8 cellular contexts compared by ENCODE assay signal in genomic region chr5:54390015-54390414, GRCh38.
DNase-seq lines count a peak whose midpoint lies in the region; ATAC-seq and TF ChIP-seq lines count a peak whose summit lies in the region.

No MANE protein-coding gene starts in this region.

- POLR2A ChIA-PET in activated CD4-positive, alpha-beta memory T cell treated with anti-CD3 and anti-CD28 coated beads, Interleukin-2, amount 10 ng/mL, durations not matched to agents 7 days and 5 days (lab: Charles Lee) = no interaction called here

- intact Hi-C loops in mammary epithelial cell (cut with micrococcal nuclease) = no loop called here

- peaks cover 10% of the 10 kb centered on the region for H3K27me3 Mint-ChIP-seq in osteocyte (ENCODE audit: unreplicated experiment)
- no peaks in the 10 kb centered on the region for H3K27me3 Mint-ChIP-seq in activated CD4-positive, alpha-beta memory T cell treated with anti-CD3 and anti-CD28 coated beads, Interleukin-2, amount 10 ng/mL, durations not matched to agents 7 days and 5 days

- H3K79me2 ChIP-seq in mammary epithelial cell (ENCODE audit: insufficient read depth, low read length) = no peaks in the 10 kb centered on the region

- no peaks in the 10 kb centered on the region for H3K9me3 Mint-ChIP-seq in osteocyte (ENCODE audit: unreplicated experiment)
- peaks cover 3% of the 10 kb centered on the region for H3K9me3 Mint-ChIP-seq in activated CD4-positive, alpha-beta memory T cell treated with anti-CD3 and anti-CD28 coated beads, Interleukin-2, amount 10 ng/mL, durations not matched to agents 7 days and 5 days

- peaks cover 9% of the 10 kb centered on the region for H3K4me1 ChIP-seq in mammary epithelial cell (ENCODE audit: insufficient read depth, low read length)
- H3K4me1 ChIP-seq in neuronal stem cell (ENCODE audit: control insufficient read depth in 2 of 2, insufficient read depth in 1 of 2, low read depth in 1 of 2, low read length in 2 of 2) = peaks cover 0 to 5% of the 10 kb centered on the region in 2 donors

- no peak overlapping the region for H2BK5ac ChIP-seq in neuronal stem cell (ENCODE audit: low read length)

- H2AK5ac ChIP-seq in neuronal stem cell (ENCODE audit: low read depth, low read length) = no peak overlapping the region

- H3K27ac Mint-ChIP-seq in osteocyte (ENCODE audit: unreplicated experiment) = peak overlapping the region; percentile 78
- no peak overlapping the region for H3K27ac Mint-ChIP-seq in activated CD4-positive, alpha-beta memory T cell treated with anti-CD3 and anti-CD28 coated beads, Interleukin-2, amount 10 ng/mL, durations not matched to agents 7 days and 5 days

- H3K23ac ChIP-seq in neuronal stem cell (ENCODE audit: low read depth, low read length, poor library complexity) = no peak overlapping the region

- DNase-seq in NCI-H2171 treated with DMSO at 0.1 percent for 48 hours (lab: John Stamatoyannopoulos, UW) (peak; percentile 99), mammary epithelial cell (peak; percentile 95), osteocyte (ENCODE audit: extremely low spot score, unreplicated experiment) (peak; percentile 86), neuronal stem cell (ENCODE audit: low spot score) (no peak)
- DNase-seq in activated CD4-positive, alpha-beta memory T cell treated with anti-CD3 and anti-CD28 coated beads, Interleukin-2, amount 10 ng/mL, durations not matched to agents 7 days and 5 days = no peak

- in situ Hi-C loops in mammary epithelial cell (cut with MboI; ENCODE audit: low sequenced_read_pairs in 2 of 2) = no loop called here

- H3K4me3 ChIP-seq in mammary epithelial cell (replicated peaks in 1 of 3; ENCODE audit: insufficient read depth in 1 of 3, low read depth in 2 of 3, low read length in 3 of 3) (no peak overlapping the region), neuronal stem cell (ENCODE audit: low read length in 2 of 2) (no peak overlapping the region)

- no peak overlapping the region for H3K4me3 Mint-ChIP-seq in osteocyte (ENCODE audit: unreplicated experiment)
- no peak overlapping the region for H3K4me3 Mint-ChIP-seq in activated CD4-positive, alpha-beta memory T cell treated with anti-CD3 and anti-CD28 coated beads, Interleukin-2, amount 10 ng/mL, durations not matched to agents 7 days and 5 days

- dilution Hi-C loops in mammary epithelial cell (cut with HindIII; ENCODE audit: low sequenced_read_pairs) = no loop called here

- H3K27me3 ChIP-seq in mammary epithelial cell (ENCODE audit: insufficient read depth, low read length) (no peaks in the 10 kb centered on the region), neuronal stem cell (ENCODE audit: control insufficient read depth in 3 of 3, insufficient read depth in 3 of 3, low read depth in 1 of 3, low read length in 3 of 3) (no peaks in the 10 kb centered on the region)

- H3K27ac ChIP-seq in mammary epithelial cell (ENCODE audit: insufficient read depth, low read depth, low read length) = peak overlapping the region; percentile 57
- H3K27ac ChIP-seq in neuronal stem cell (replicated peaks; ENCODE audit: low read length) = no peak overlapping the region

- H3K79me1 ChIP-seq in neuronal stem cell (ENCODE audit: low read depth, low read length) = no peaks in the 10 kb centered on the region

- no peak overlapping the region for H4K91ac ChIP-seq in neuronal stem cell (ENCODE audit: low read depth, low read length, poor library complexity)

- H2BK120ac ChIP-seq in neuronal stem cell (ENCODE audit: low read depth, low read length) = no peak overlapping the region

- H2AFZ ChIP-seq in mammary epithelial cell (ENCODE audit: low read depth, low read length) (no peak overlapping the region), neuronal stem cell (ENCODE audit: low read length) (no peak overlapping the region)

- no peaks in the 10 kb centered on the region for H4K20me1 ChIP-seq in mammary epithelial cell (ENCODE audit: insufficient read depth, low read length)

- ATAC-seq in GM19395 (IDR thresholded peaks at IDR 0.05; ENCODE audit: unreplicated experiment) = peak; percentile 7
- no peak for ATAC-seq in GM18868 (IDR thresholded peaks at IDR 0.05; ENCODE audit: unreplicated experiment)
- ATAC-seq in GM18519 (IDR thresholded peaks at IDR 0.05; ENCODE audit: low FRiP score, unreplicated experiment) = no peak

- no peak for TF ChIP-seq CTCF in mammary epithelial cell (conservative IDR thresholded peaks at IDR 0.05 in 1 of 2, IDR thresholded peaks at IDR 0.05 in 1 of 2; ENCODE audit: extremely low read depth in 1 of 2, insufficient read depth in 1 of 2, low read depth in 1 of 2, low read length in 2 of 2)
- no peak for TF ChIP-seq CTCF in osteocyte (IDR thresholded peaks at IDR 0.05)

- no peak overlapping the region for H3K9ac ChIP-seq in mammary epithelial cell (ENCODE audit: insufficient read depth, low read length)
- H3K9ac ChIP-seq in neuronal stem cell (ENCODE audit: low read depth, low read length, poor library complexity) = no peak overlapping the region

- H3K4me2 ChIP-seq in mammary epithelial cell (ENCODE audit: insufficient read depth, low read depth, low read length) = peak overlapping the region; percentile 12
- H3K4me2 ChIP-seq in neuronal stem cell (ENCODE audit: insufficient read depth, low read length, poor library complexity, severe bottlenecking) = no peak overlapping the region

- no peak overlapping the region for H2BK12ac ChIP-seq in neuronal stem cell (ENCODE audit: low read length)

- H3K18ac ChIP-seq in neuronal stem cell (ENCODE audit: low read length) = no peak overlapping the region

- H3K14ac ChIP-seq in neuronal stem cell (ENCODE audit: low read length) = no peak overlapping the region

- H4K8ac ChIP-seq in neuronal stem cell (ENCODE audit: low read depth, low read length) = no peak overlapping the region

- no peaks in the 10 kb centered on the region for H3K9me3 ChIP-seq in mammary epithelial cell (replicated peaks; ENCODE audit: insufficient read depth, low read length)
- no peaks in the 10 kb centered on the region for H3K9me3 ChIP-seq in neuronal stem cell (replicated peaks in 1 of 2; ENCODE audit: control insufficient read depth in 2 of 2, insufficient read depth in 1 of 2, low read depth in 1 of 2, low read length in 2 of 2)

- no peaks in the 10 kb centered on the region for H3K36me3 ChIP-seq in mammary epithelial cell (ENCODE audit: insufficient read depth, low read length)
- no peaks in the 10 kb centered on the region for H3K36me3 ChIP-seq in neuronal stem cell (replicated peaks in 1 of 2; ENCODE audit: control insufficient read depth in 2 of 2, insufficient read depth in 2 of 2, low read length in 2 of 2)

- H3K36me3 Mint-ChIP-seq in osteocyte (ENCODE audit: unreplicated experiment) = peaks cover 2% of the 10 kb centered on the region
- H3K36me3 Mint-ChIP-seq in activated CD4-positive, alpha-beta memory T cell treated with anti-CD3 and anti-CD28 coated beads, Interleukin-2, amount 10 ng/mL, durations not matched to agents 7 days and 5 days (ENCODE audit: low read depth) = no peaks in the 10 kb centered on the region

- CTCF ChIA-PET in mammary epithelial cell (lab: Charles Lee; ENCODE audit: low non-redundant PET) = interaction anchor here (0.6 kb wide), 2 partner anchors 100 to 156 kb away, joined by 3 to 4 read pairs; no protein-coding TSS in a partner anchor
- CTCF ChIA-PET in activated CD4-positive, alpha-beta memory T cell treated with anti-CD3 and anti-CD28 coated beads, Interleukin-2, amount 10 ng/mL, durations not matched to agents 7 days and 5 days (lab: Charles Lee) = interaction anchor here (0.7 kb wide), 1 partner anchor 101 kb away, joined by 3 read pairs; no protein-coding TSS in a partner anchor

- H2BK15ac ChIP-seq in neuronal stem cell (ENCODE audit: low read length) = no peak overlapping the region

- peaks cover 53% of the 10 kb centered on the region for H3K4me1 Mint-ChIP-seq in osteocyte (ENCODE audit: unreplicated experiment)
- H3K4me1 Mint-ChIP-seq in activated CD4-positive, alpha-beta memory T cell treated with anti-CD3 and anti-CD28 coated beads, Interleukin-2, amount 10 ng/mL, durations not matched to agents 7 days and 5 days = no peaks in the 10 kb centered on the region

- H3K4ac ChIP-seq in neuronal stem cell (ENCODE audit: low read length) = no peak overlapping the region

- TSS peak; percentile 85 for BruUV-seq in mammary epithelial cell (replicated peaks; lab: Mats Ljungman, UMichigan)

Comparison
In these comparisons a context has a peak if more than half of its experiments do, and no peak if none do; other contexts are left out.
1. DNase-seq: peak in NCI-H2171 treated with DMSO at 0.1 percent for 48 hours (single experiment), mammary epithelial cell (single experiment) and osteocyte (single experiment); none in neuronal stem cell (single experiment) and activated CD4-positive, alpha-beta memory T cell treated with anti-CD3 and anti-CD28 coated beads, Interleukin-2, amount 10 ng/mL, durations not matched to agents 7 days and 5 days (single experiment).